27 cellular contexts compared by ENCODE assay signal in the genomic region with DNA sequence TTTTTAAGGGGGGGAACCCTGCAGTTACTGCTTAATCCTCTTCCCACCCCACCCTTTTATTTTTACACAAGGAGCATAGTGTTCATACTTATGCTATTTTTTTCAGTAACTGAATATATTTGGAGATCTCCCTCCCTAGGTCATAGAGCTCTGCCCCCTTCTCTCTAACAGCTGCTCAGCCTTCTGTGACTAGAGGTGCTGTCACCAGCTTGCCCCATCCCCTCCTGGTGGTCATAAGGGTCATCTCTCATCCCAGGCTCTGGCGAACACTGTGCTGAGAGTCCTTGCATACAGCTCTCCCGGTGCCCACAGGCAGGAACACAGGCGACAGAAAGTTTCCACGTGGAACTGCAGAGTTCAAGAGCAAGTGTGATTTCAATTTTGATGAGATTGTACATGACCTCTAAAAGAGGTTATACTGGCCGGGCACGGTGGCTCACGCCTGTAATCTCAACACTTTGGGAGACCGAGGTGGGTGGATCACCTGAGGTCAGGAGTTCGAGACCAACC. TPM values are rescaled to one million over a fixed set of nuclear protein-coding genes. Genes with fewer than 3 reads are reported as not detected.
"Had no signal": no experiment of that assay in that cellular context is flagged by ENCODE, and none has a peak within 500 bp of the region (broad histone marks: within the 10 kb centered on the region; RNA-seq: fewer than 3 reads in every experiment).

No MANE protein-coding gene starts in this region.

- H2AFZ ChIP-seq: hepatocyte had no signal

- H3K27me3 ChIP-seq: gastrocnemius medialis, heart left ventricle, hepatocyte, right atrium auricular region, suprapubic skin, transverse colon, upper lobe of right lung, uterus had no signal

- H3K4me1 ChIP-seq: gastrocnemius medialis, heart left ventricle, prostate gland, right atrium auricular region, suprapubic skin, transverse colon, upper lobe of right lung, uterus had no signal

- H3K4me2 ChIP-seq: hepatocyte had no signal

- H3K27me3 Mint-ChIP-seq: naive thymus-derived CD4-positive, alpha-beta T cell; stimulated activated naive CD8-positive, alpha-beta T cell treated with anti-CD3 and anti-CD28 coated beads, Interleukin-15, amount 100 ng/mL, for 72 hours had no signal

- H3K9me3 ChIP-seq: gastrocnemius medialis, heart left ventricle, prostate gland, right atrium auricular region, suprapubic skin, transverse colon, upper lobe of right lung, uterus had no signal

- H3K79me2 ChIP-seq: hepatocyte had no signal

- H3K9me3 Mint-ChIP-seq: memory B cell; naive thymus-derived CD4-positive, alpha-beta T cell; nephron progenitor cell; stimulated activated naive CD8-positive, alpha-beta T cell treated with anti-CD3 and anti-CD28 coated beads, Interleukin-15, amount 100 ng/mL, for 72 hours had no signal

- H3K27ac ChIP-seq: epithelial cell of prostate, gastrocnemius medialis, heart left ventricle, hepatocyte, prostate gland, right atrium auricular region, suprapubic skin, transverse colon, upper lobe of right lung, uterus had no signal

- H3K27ac Mint-ChIP-seq: memory B cell had no signal

- DNase-seq: cortex of kidney; foreskin fibroblast; gastrocnemius medialis; heart left ventricle; kidney; naive thymus-derived CD4-positive, alpha-beta T cell; nephron progenitor cell; nucleus accumbens; small intestine; stimulated activated CD4-positive, alpha-beta T cell treated with anti-CD3 and anti-CD28 coated beads, Interleukin-15, amount 100 ng/mL, for 24 hours; stimulated activated CD4-positive, alpha-beta T cell treated with anti-CD3 and anti-CD28 coated beads, Interleukin-2, amount 100 ng/mL, for 48 hours; stimulated activated naive CD4-positive, alpha-beta T cell; stimulated activated naive CD8-positive, alpha-beta T cell treated with anti-CD3 and anti-CD28 coated beads, Interleukin-15, amount 100 ng/mL, for 72 hours; transverse colon; upper lobe of right lung; uterus had no signal

- H3K36me3 ChIP-seq: gastrocnemius medialis, heart left ventricle, prostate gland, right atrium auricular region, transverse colon, uterus had no signal

- ATAC-seq: esophagus mucosa; gastrocnemius medialis; heart left ventricle; left lobe of liver; naive thymus-derived CD4-positive, alpha-beta T cell; stimulated activated naive CD8-positive, alpha-beta T cell treated with anti-CD3 and anti-CD28 coated beads, Interleukin-15, amount 100 ng/mL, for 72 hours; upper lobe of right lung had no signal

- H3K4me3 Mint-ChIP-seq: memory B cell; naive thymus-derived CD4-positive, alpha-beta T cell; nephron progenitor cell; stimulated activated naive CD8-positive, alpha-beta T cell treated with anti-CD3 and anti-CD28 coated beads, Interleukin-15, amount 100 ng/mL, for 72 hours had no signal

- H3K4me3 ChIP-seq: gastrocnemius medialis, heart left ventricle, hepatocyte, lung, prostate gland, right atrium auricular region, suprapubic skin, transverse colon, upper lobe of right lung, uterus had no signal

- H3K36me3 Mint-ChIP-seq: memory B cell had no signal

RNA-seq across cellular contexts. Expression of gene SNX20, which starts 44.2 kb away (rescaled TPM):
- total RNA-seq: glomerular endothelial cell, hepatocyte, osteocyte had no signal
- polyA plus RNA-seq: hepatocyte had no signal

RNA-seq across cellular contexts. Expression of gene NOD2, which starts 56.5 kb away (rescaled TPM):
- total RNA-seq: osteocyte had no signal
- polyA plus RNA-seq: hepatocyte had no signal
